ENCODE assay signal across 1 cellular context in the genomic region with DNA sequence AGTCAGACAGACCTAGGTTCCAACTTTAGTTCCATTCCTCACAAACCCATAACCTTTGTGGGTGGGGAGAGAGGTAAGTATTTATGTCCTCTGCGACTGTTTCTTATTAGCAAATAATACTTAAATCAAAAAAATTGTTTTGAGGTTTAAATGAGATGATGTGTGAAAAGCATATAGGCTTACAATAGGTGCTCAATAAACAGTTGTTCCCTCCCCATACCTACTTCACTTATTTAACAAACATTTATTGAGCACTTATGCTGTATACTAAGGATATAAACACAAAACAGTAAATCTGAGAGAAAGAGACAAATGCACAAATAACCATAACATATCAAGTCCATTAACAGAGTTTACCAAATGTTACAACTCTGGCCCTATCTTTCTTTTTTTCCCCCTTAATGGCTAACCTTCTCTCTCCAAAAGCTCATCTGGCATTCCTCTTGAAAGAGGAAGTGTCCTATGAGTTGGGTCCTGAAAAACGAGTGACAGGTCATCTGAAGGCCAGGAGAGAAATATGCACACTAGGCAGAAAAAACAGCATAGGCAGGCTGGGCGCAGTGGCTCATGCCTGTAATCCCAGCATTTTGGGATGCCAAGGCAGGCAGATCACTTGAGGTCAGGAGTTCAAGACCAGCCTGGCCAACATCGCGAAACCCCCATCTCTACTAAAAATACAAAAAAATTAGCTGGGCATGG.
TF ChIP-seq lines count a peak whose summit lies in the region.

No MANE protein-coding gene starts in this region.

TF ChIP-seq in K562, 482 proteins besides CTCF, POLR2A, EP300 and RAD21:
- TF ChIP-seq, protein P1, sequence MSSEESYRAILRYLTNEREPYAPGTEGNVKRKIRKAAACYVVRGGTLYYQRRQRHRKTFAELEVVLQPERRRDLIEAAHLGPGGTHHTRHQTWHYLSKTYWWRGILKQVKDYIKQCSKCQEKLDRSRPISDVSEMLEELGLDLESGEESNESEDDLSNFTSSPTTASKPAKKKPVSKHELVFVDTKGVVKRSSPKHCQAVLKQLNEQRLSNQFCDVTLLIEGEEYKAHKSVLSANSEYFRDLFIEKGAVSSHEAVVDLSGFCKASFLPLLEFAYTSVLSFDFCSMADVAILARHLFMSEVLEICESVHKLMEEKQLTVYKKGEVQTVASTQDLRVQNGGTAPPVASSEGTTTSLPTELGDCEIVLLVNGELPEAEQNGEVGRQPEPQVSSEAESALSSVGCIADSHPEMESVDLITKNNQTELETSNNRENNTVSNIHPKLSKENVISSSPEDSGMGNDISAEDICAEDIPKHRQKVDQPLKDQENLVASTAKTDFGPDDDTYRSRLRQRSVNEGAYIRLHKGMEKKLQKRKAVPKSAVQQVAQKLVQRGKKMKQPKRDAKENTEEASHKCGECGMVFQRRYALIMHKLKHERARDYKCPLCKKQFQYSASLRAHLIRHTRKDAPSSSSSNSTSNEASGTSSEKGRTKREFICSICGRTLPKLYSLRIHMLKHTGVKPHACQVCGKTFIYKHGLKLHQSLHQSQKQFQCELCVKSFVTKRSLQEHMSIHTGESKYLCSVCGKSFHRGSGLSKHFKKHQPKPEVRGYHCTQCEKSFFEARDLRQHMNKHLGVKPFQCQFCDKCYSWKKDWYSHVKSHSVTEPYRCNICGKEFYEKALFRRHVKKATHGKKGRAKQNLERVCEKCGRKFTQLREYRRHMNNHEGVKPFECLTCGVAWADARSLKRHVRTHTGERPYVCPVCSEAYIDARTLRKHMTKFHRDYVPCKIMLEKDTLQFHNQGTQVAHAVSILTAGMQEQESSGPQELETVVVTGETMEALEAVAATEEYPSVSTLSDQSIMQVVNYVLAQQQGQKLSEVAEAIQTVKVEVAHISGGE (CRISPR knock-in tag; IDR thresholded peaks at IDR 0.05) = no peak
- peak; percentile 69 for TF ChIP-seq MAFK (IDR thresholded peaks at IDR 0.05; ENCODE audit: low read length)
- TF ChIP-seq ZNF316 (IDR thresholded peaks at IDR 0.05) = peak; percentile 88
- peak; percentile 80 for TF ChIP-seq MAFG (tag; conservative IDR thresholded peaks at IDR 0.05)
- TF ChIP-seq MAFF (IDR thresholded peaks at IDR 0.05; ENCODE audit: low read length) = peak; percentile 64
- TF ChIP-seq MCM7 (IDR thresholded peaks at IDR 0.05) = no peak
- TF ChIP-seq ASH1L (IDR thresholded peaks at IDR 0.05; ENCODE audit: borderline replicate concordance, low read depth, partially characterized antibody) = no peak
- TF ChIP-seq SETDB1 (IDR thresholded peaks at IDR 0.05; ENCODE audit: low read length) = no peak
- TF ChIP-seq ZBTB8A (IDR thresholded peaks at IDR 0.05; ENCODE audit: partially characterized antibody) = no peak
- TF ChIP-seq C11orf30 (IDR thresholded peaks at IDR 0.05; ENCODE audit: low read depth) = peak; percentile 90
- TF ChIP-seq SPI1 (IDR thresholded peaks at IDR 0.05; ENCODE audit: borderline replicate concordance, low read depth, low read length) = peak; percentile 94
- peak; percentile 17 for TF ChIP-seq RBM25 (IDR thresholded peaks at IDR 0.05; ENCODE audit: low read depth, low read length, severe bottlenecking)
- no peak for TF ChIP-seq ZNF436 (CRISPR knock-in tag; IDR thresholded peaks at IDR 0.05)
